In the genomic region with DNA sequence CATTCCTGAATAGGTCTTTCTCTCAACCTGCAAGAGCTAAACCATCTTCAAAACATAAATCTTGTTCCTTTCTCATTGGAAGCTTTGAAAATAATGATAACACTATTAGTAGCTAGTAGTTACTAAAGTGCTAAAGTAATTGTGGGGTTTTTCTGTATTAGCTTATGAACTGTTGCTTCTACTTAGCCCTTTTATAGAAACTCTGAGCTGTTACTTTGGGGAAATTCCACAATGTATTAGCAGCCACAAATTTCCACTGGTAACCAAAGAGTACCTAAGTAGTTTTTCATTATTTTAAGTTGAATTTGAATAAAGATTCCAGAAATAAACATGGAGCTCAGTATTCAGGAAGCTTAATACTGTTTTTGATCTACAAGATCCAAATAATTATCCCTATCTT, we compare ENCODE assay signal across 34 cellular contexts.
"Had no signal": no experiment of that assay in that cellular context is flagged by ENCODE, and none has a peak within 500 bp of the region (broad histone marks: within the 10 kb centered on the region; RNA-seq: fewer than 3 reads in every experiment).

No MANE protein-coding gene starts in this region.

- H3K9me3 Mint-ChIP-seq: activated CD4-positive, alpha-beta memory T cell treated with anti-CD3 and anti-CD28 coated beads for 36 hours; activated T-helper 1 cell treated with anti-CD3 and anti-CD28 coated beads, Interleukin-12 subunit alpha, Interleukin-12 subunit beta, Interleukin-2, Interleukin-4 antibody, amounts not matched to agents 30 ng/mL and 10 ng/mL and 1 ng/mL, durations not matched to agents 14 hours and 24 hours and 36 hours; naive thymus-derived CD8-positive, alpha-beta T cell; neural crest cell; stimulated activated memory B cell treated with anti-CD40 and anti-IgM and Interleukin-4, amounts not matched to agents 10 μg/mL and 1 μg/mL and 100 μg/mL, for 72 hours; stimulated activated naive CD8-positive, alpha-beta T cell treated with anti-CD3 and anti-CD28 coated beads, Interleukin-15, amount 100 ng/mL, for 72 hours; T-helper 1 cell treated with Interleukin-12 subunit alpha and Interleukin-12 subunit beta and Interleukin-4 antibody, amounts not matched to agents 30 μg/mL and 1 μg/mL, for 36 hours; type B pancreatic cell had no signal

- H3K27ac Mint-ChIP-seq: activated CD4-positive, alpha-beta memory T cell treated with anti-CD3 and anti-CD28 coated beads for 36 hours; activated T-helper 1 cell treated with anti-CD3 and anti-CD28 coated beads, Interleukin-12 subunit alpha, Interleukin-12 subunit beta, Interleukin-2, Interleukin-4 antibody, amounts not matched to agents 30 ng/mL and 10 ng/mL and 1 ng/mL, durations not matched to agents 14 hours and 24 hours and 36 hours; naive thymus-derived CD8-positive, alpha-beta T cell; stimulated activated memory B cell treated with anti-CD40 and anti-IgM and Interleukin-4, amounts not matched to agents 10 μg/mL and 1 μg/mL and 100 μg/mL, for 72 hours; stimulated activated naive CD8-positive, alpha-beta T cell treated with anti-CD3 and anti-CD28 coated beads, Interleukin-15, amount 100 ng/mL, for 72 hours; T-helper 1 cell treated with Interleukin-12 subunit alpha and Interleukin-12 subunit beta and Interleukin-4 antibody, amounts not matched to agents 30 μg/mL and 1 μg/mL, for 36 hours; type B pancreatic cell had no signal

- H3K27me3 Mint-ChIP-seq: activated CD4-positive, alpha-beta memory T cell treated with anti-CD3 and anti-CD28 coated beads for 36 hours; naive thymus-derived CD8-positive, alpha-beta T cell; stimulated activated memory B cell treated with anti-CD40 and anti-IgM and Interleukin-4, amounts not matched to agents 10 μg/mL and 1 μg/mL and 100 μg/mL, for 72 hours; stimulated activated naive CD8-positive, alpha-beta T cell treated with anti-CD3 and anti-CD28 coated beads, Interleukin-15, amount 100 ng/mL, for 72 hours; type B pancreatic cell had no signal

- H3K4me1 Mint-ChIP-seq: stimulated activated memory B cell treated with anti-CD40 and anti-IgM and Interleukin-4, amounts not matched to agents 10 μg/mL and 1 μg/mL and 100 μg/mL, for 72 hours had no signal

- DNase-seq: activated CD4-positive, alpha-beta memory T cell treated with anti-CD3 and anti-CD28 coated beads for 36 hours; activated CD4-positive, alpha-beta T cell treated with anti-CD3 and anti-CD28 coated beads for 48 hours; activated gamma-delta T cell; activated naive CD4-positive, alpha-beta T cell treated with anti-CD3 and anti-CD28 coated beads, Interleukin-2, amount 50 U/mL, for 16 hours; adrenal gland; aorta; body of pancreas; dorsolateral prefrontal cortex; effector memory CD4-positive, alpha-beta T cell; kidney glomerular epithelial cell; left lung; lower lobe of right lung; mesenchymal stem cell; naive thymus-derived CD8-positive, alpha-beta T cell; nucleus accumbens; pancreas; retina; small intestine; stimulated activated CD4-positive, alpha-beta T cell treated with anti-CD3 and anti-CD28 coated beads, Interleukin-4, amount 100 ng/mL, for 24 hours; stimulated activated naive CD8-positive, alpha-beta T cell treated with anti-CD3 and anti-CD28 coated beads, Interleukin-15, amount 100 ng/mL, for 72 hours; substantia nigra; T-helper 9 cell; uterus had no signal

- FAIRE-seq: pancreas, TTC549 had no signal

- ATAC-seq: body of pancreas; left lung; lower lobe of right lung; naive thymus-derived CD8-positive, alpha-beta T cell; pancreas; sciatic nerve; stimulated activated memory B cell treated with anti-CD40 and anti-IgM and Interleukin-4, amounts not matched to agents 10 μg/mL and 1 μg/mL and 100 μg/mL, for 72 hours; stimulated activated naive CD8-positive, alpha-beta T cell treated with anti-CD3 and anti-CD28 coated beads, Interleukin-15, amount 100 ng/mL, for 72 hours had no signal

- H3K4me3 Mint-ChIP-seq: activated CD4-positive, alpha-beta memory T cell treated with anti-CD3 and anti-CD28 coated beads for 36 hours; activated T-helper 1 cell treated with anti-CD3 and anti-CD28 coated beads, Interleukin-12 subunit alpha, Interleukin-12 subunit beta, Interleukin-2, Interleukin-4 antibody, amounts not matched to agents 30 ng/mL and 10 ng/mL and 1 ng/mL, durations not matched to agents 14 hours and 24 hours and 36 hours; naive thymus-derived CD8-positive, alpha-beta T cell; neural crest cell; stimulated activated memory B cell treated with anti-CD40 and anti-IgM and Interleukin-4, amounts not matched to agents 10 μg/mL and 1 μg/mL and 100 μg/mL, for 72 hours; stimulated activated naive CD8-positive, alpha-beta T cell treated with anti-CD3 and anti-CD28 coated beads, Interleukin-15, amount 100 ng/mL, for 72 hours; T-helper 1 cell treated with Interleukin-12 subunit alpha and Interleukin-12 subunit beta and Interleukin-4 antibody, amounts not matched to agents 30 μg/mL and 1 μg/mL, for 36 hours; type B pancreatic cell had no signal

- H3K27ac ChIP-seq: adrenal gland, body of pancreas, cardiac muscle cell, coronary artery, dorsolateral prefrontal cortex, left lung, lower lobe of right lung, pancreas, prostate gland, uterus, VCaP had no signal
